ENCODE assay signal across 2 cellular contexts in the genomic region with DNA sequence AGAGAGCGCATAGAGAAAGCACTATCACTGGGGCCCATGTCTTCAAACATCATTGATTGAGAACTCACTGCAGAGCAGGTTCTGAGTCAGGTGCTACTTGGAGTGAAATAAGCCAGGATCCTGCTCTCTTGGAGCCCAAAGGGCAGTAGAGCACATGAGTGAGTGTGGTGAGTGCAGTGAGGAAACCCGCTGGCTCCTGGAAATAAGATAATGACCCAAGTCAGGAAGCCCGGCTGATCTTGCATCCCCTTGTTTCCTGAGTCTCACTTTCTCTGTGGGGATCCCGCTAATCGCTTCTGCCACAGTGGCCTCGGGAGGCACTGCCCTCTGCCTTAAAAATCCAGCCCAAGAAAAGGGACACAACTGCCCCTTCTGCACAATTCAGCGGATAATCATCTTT.
TF ChIP-seq lines count a peak whose summit lies in the region.

No MANE protein-coding gene starts in this region.

TF ChIP-seq in GM23338, 12 proteins besides CTCF, POLR2A, EP300 and RAD21:
- TF ChIP-seq NANOG (IDR thresholded peaks at IDR 0.05; ENCODE audit: borderline replicate concordance), result no peak
- no peak for TF ChIP-seq STAT1 (IDR thresholded peaks at IDR 0.05; ENCODE audit: unreplicated experiment)
- TF ChIP-seq ETS1 (IDR thresholded peaks at IDR 0.05), result no peak
- TF ChIP-seq EZH2phosphoT487 (IDR thresholded peaks at IDR 0.05; ENCODE audit: unreplicated experiment), result no peak
- TF ChIP-seq POLR2AphosphoS5 (IDR thresholded peaks at IDR 0.05; ENCODE audit: low read depth), result no peak
- no peak for TF ChIP-seq EZH2 (IDR thresholded peaks at IDR 0.05; ENCODE audit: low read depth, unreplicated experiment)
- no peak for TF ChIP-seq ZNF331 (CRISPR knock-in tag; IDR thresholded peaks at IDR 0.05; ENCODE audit: low read depth)
- TF ChIP-seq, protein P1, sequence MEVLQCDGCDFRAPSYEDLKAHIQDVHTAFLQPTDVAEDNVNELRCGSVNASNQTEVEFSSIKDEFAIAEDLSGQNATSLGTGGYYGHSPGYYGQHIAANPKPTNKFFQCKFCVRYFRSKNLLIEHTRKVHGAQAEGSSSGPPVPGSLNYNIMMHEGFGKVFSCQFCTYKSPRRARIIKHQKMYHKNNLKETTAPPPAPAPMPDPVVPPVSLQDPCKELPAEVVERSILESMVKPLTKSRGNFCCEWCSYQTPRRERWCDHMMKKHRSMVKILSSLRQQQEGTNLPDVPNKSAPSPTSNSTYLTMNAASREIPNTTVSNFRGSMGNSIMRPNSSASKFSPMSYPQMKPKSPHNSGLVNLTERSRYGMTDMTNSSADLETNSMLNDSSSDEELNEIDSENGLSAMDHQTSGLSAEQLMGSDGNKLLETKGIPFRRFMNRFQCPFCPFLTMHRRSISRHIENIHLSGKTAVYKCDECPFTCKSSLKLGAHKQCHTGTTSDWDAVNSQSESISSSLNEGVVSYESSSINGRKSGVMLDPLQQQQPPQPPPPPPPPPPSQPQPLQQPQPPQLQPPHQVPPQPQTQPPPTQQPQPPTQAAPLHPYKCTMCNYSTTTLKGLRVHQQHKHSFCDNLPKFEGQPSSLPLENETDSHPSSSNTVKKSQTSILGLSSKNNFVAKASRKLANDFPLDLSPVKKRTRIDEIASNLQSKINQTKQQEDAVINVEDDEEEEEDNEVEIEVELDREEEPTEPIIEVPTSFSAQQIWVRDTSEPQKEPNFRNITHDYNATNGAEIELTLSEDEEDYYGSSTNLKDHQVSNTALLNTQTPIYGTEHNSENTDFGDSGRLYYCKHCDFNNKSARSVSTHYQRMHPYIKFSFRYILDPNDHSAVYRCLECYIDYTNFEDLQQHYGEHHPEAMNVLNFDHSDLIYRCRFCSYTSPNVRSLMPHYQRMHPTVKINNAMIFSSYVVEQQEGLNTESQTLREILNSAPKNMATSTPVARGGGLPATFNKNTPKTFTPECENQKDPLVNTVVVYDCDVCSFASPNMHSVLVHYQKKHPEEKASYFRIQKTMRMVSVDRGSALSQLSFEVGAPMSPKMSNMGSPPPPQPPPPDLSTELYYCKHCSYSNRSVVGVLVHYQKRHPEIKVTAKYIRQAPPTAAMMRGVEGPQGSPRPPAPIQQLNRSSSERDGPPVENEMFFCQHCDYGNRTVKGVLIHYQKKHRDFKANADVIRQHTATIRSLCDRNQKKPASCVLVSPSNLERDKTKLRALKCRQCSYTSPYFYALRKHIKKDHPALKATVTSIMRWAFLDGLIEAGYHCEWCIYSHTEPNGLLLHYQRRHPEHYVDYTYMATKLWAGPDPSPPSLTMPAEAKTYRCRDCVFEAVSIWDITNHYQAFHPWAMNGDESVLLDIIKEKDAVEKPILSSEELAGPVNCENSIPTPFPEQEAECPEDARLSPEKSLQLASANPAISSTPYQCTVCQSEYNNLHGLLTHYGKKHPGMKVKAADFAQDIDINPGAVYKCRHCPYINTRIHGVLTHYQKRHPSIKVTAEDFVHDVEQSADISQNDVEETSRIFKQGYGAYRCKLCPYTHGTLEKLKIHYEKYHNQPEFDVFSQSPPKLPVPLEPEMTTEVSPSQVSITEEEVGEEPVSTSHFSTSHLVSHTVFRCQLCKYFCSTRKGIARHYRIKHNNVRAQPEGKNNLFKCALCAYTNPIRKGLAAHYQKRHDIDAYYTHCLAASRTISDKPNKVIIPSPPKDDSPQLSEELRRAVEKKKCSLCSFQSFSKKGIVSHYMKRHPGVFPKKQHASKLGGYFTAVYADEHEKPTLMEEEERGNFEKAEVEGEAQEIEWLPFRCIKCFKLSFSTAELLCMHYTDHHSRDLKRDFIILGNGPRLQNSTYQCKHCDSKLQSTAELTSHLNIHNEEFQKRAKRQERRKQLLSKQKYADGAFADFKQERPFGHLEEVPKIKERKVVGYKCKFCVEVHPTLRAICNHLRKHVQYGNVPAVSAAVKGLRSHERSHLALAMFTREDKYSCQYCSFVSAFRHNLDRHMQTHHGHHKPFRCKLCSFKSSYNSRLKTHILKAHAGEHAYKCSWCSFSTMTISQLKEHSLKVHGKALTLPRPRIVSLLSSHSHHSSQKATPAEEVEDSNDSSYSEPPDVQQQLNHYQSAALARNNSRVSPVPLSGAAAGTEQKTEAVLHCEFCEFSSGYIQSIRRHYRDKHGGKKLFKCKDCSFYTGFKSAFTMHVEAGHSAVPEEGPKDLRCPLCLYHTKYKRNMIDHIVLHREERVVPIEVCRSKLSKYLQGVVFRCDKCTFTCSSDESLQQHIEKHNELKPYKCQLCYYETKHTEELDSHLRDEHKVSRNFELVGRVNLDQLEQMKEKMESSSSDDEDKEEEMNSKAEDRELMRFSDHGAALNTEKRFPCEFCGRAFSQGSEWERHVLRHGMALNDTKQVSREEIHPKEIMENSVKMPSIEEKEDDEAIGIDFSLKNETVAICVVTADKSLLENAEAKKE (CRISPR knock-in tag; IDR thresholded peaks at IDR 0.05), result no peak

TF ChIP-seq in H1, 55 proteins besides CTCF, POLR2A, EP300 and RAD21:
- TF ChIP-seq CBX5 (IDR thresholded peaks at IDR 0.05; ENCODE audit: low read depth, low read length), result no peak
- no peak for TF ChIP-seq RNF2 (IDR thresholded peaks at IDR 0.05; ENCODE audit: borderline replicate concordance, low read depth, low read length, missing control alignments, poor library complexity, severe bottlenecking)
- TF ChIP-seq, protein P2, sequence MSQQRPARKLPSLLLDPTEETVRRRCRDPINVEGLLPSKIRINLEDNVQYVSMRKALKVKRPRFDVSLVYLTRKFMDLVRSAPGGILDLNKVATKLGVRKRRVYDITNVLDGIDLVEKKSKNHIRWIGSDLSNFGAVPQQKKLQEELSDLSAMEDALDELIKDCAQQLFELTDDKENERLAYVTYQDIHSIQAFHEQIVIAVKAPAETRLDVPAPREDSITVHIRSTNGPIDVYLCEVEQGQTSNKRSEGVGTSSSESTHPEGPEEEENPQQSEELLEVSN (IDR thresholded peaks at IDR 0.05), result no peak
- TF ChIP-seq SP4 (IDR thresholded peaks at IDR 0.05; ENCODE audit: low read length), result no peak
- no peak for TF ChIP-seq SIRT6 (IDR thresholded peaks at IDR 0.05; ENCODE audit: low read length)
- TF ChIP-seq CBX8 (IDR thresholded peaks at IDR 0.05; ENCODE audit: borderline replicate concordance, low read depth, low read length), result no peak
- TF ChIP-seq RXRA (IDR thresholded peaks at IDR 0.05; ENCODE audit: insufficient read depth, low read depth, low read length), result no peak
- TF ChIP-seq EGR1 (IDR thresholded peaks at IDR 0.05; ENCODE audit: borderline replicate concordance, low read depth, low read length), result no peak
- TF ChIP-seq SAP30 (IDR thresholded peaks at IDR 0.05; ENCODE audit: insufficient read depth, insufficient replicate concordance, low read length), result no peak
- TF ChIP-seq RFX5 (IDR thresholded peaks at IDR 0.05; ENCODE audit: borderline replicate concordance, low read depth, low read length), result no peak
- TF ChIP-seq JUN (IDR thresholded peaks at IDR 0.05; ENCODE audit: low read depth, low read length), result no peak
- no peak for TF ChIP-seq CTBP2 (IDR thresholded peaks at IDR 0.05; ENCODE audit: borderline replicate concordance, insufficient read depth, insufficient read length, low read length)
- no peak for TF ChIP-seq CEBPB (IDR thresholded peaks at IDR 0.05; ENCODE audit: low read depth, low read length)
